ENCODE assay signal across 12 cellular contexts in genomic region chr10:76352300-76352699, GRCh38.
DNase-seq lines count a peak whose midpoint lies in the region; TF ChIP-seq lines count a peak whose summit lies in the region.
"Had no signal": no experiment of that assay in that cellular context is flagged by ENCODE, and none has a peak within 500 bp of the region (broad histone marks: within the 10 kb centered on the region; RNA-seq: fewer than 3 reads in every experiment).

No MANE protein-coding gene starts in this region.

- H3K4me3 ChIP-seq in AG04449 (ENCODE audit: low read depth, low read length) = no peak overlapping the region

- CTCF ChIA-PET in AG04449 (lab: Yijun Ruan, JAX) = no interaction called here

- POLR2A ChIA-PET in AG04449 (lab: Yijun Ruan, JAX) = no interaction called here

- DNase-seq in AG04449 (ENCODE audit: low read depth, low spot score) (peak; percentile 71), HT1080 (ENCODE audit: low read depth) (peak; percentile 93), astrocyte of the hippocampus (ENCODE audit: low read depth, low spot score) (peak; percentile 62), iris pigment epithelial cell (ENCODE audit: low read depth) (peak; percentile 94), T-helper 9 cell (no peak), DMS79 treated with DMSO at 0.1 percent for 48 hours (lab: John Stamatoyannopoulos, UW) (no peak), NCI-H1048 (lab: John Stamatoyannopoulos, UW) (no peak)
- DNase-seq in effector CD4-positive, alpha-beta T cell = no peak
- DNase-seq: activated CD4-positive, alpha-beta T cell treated with anti-CD3 and anti-CD28 coated beads, Interleukin-2, amount 50 U/mL, for 1 hour; activated naive CD4-positive, alpha-beta T cell treated with Interleukin-2 at 50 U/mL for 16 hours; stimulated activated CD4-positive, alpha-beta T cell treated with anti-CD3 and anti-CD28 coated beads, Interleukin-1b, Interleukin-23, amount 100 ng/mL, for 48 hours; stimulated activated naive CD4-positive, alpha-beta T cell treated with Interleukin-2 at 50 U/mL for 16 hours had no signal

- no peak for TF ChIP-seq CTCF in AG04449 (IDR thresholded peaks at IDR 0.05; ENCODE audit: insufficient read depth, low read length, missing control alignments)

Comparison
In these comparisons a context has a peak if more than half of its experiments do, and no peak if none do; other contexts are left out.
1. DNase-seq: peak in AG04449 (single experiment), HT1080 (single experiment), astrocyte of the hippocampus (single experiment) and iris pigment epithelial cell (single experiment); none in effector CD4-positive, alpha-beta T cell (single experiment), T-helper 9 cell (single experiment), DMS79 treated with DMSO at 0.1 percent for 48 hours (single experiment) and NCI-H1048 (single experiment).